ENCODE assay signal across 18 cellular contexts in genomic region chr6:56393615-56394612, GRCh38.
"Had no signal": no experiment of that assay in that cellular context is flagged by ENCODE, and none has a peak within 500 bp of the region (broad histone marks: within the 10 kb centered on the region; RNA-seq: fewer than 3 reads in every experiment).

No MANE protein-coding gene starts in this region.

- H3K27ac Mint-ChIP-seq: activated CD4-positive, alpha-beta T cell treated with anti-CD3 and anti-CD28 coated beads for 36 hours; activated CD8-positive, alpha-beta T cell treated with anti-CD3 and anti-CD28 coated beads for 36 hours; mesothelial cell of epicardium; naive B cell had no signal

- H3K36me3 ChIP-seq: gastrocnemius medialis, heart right ventricle, right atrium auricular region, transverse colon had no signal

- H3K4me3 Mint-ChIP-seq: activated CD4-positive, alpha-beta T cell treated with anti-CD3 and anti-CD28 coated beads for 36 hours; activated CD8-positive, alpha-beta T cell treated with anti-CD3 and anti-CD28 coated beads for 36 hours; mesothelial cell of epicardium; naive B cell had no signal

- H3K4me1 Mint-ChIP-seq: activated CD4-positive, alpha-beta T cell treated with anti-CD3 and anti-CD28 coated beads for 36 hours; naive B cell had no signal

- H3K4me2 ChIP-seq: smooth muscle cell had no signal

- H3K27me3 Mint-ChIP-seq: activated CD4-positive, alpha-beta T cell treated with anti-CD3 and anti-CD28 coated beads for 36 hours; activated CD8-positive, alpha-beta T cell treated with anti-CD3 and anti-CD28 coated beads for 36 hours had no signal

- DNase-seq: activated CD4-positive, alpha-beta T cell treated with anti-CD3 and anti-CD28 coated beads for 36 hours; activated CD8-positive, alpha-beta memory T cell treated with anti-CD3 and anti-CD28 coated beads, Interleukin-2, amount 50 U/mL, for 48 hours; activated CD8-positive, alpha-beta T cell treated with anti-CD3 and anti-CD28 coated beads for 36 hours; activated naive CD4-positive, alpha-beta T cell; effector CD4-positive, alpha-beta T cell; gastrocnemius medialis; heart right ventricle; kidney; naive B cell; nucleus accumbens; substantia nigra; T1000; transverse colon had no signal

- H3K9me3 Mint-ChIP-seq: activated CD8-positive, alpha-beta T cell treated with anti-CD3 and anti-CD28 coated beads for 36 hours had no signal

- H3K27me3 ChIP-seq: gastrocnemius medialis, heart right ventricle, right atrium auricular region, transverse colon had no signal

- H3K4me1 ChIP-seq: gastrocnemius medialis, right atrium auricular region, transverse colon had no signal

- ATAC-seq: activated CD4-positive, alpha-beta T cell treated with anti-CD3 and anti-CD28 coated beads for 36 hours; activated CD8-positive, alpha-beta T cell treated with anti-CD3 and anti-CD28 coated beads for 36 hours; gastrocnemius medialis; heart right ventricle had no signal

- H3K4me3 ChIP-seq: coronary artery, gastrocnemius medialis, heart right ventricle, right atrium auricular region, smooth muscle cell, transverse colon had no signal

- H3K27ac ChIP-seq: coronary artery, gastrocnemius medialis, heart right ventricle, right atrium auricular region, transverse colon, VCaP had no signal
